1 cellular context compared by ENCODE assay signal in genomic region chr2:197972017-197972416, GRCh38.
TF ChIP-seq lines count a peak whose summit lies in the region.

No MANE protein-coding gene starts in this region.

TF ChIP-seq in SK-N-SH, 30 proteins besides CTCF, POLR2A, EP300 and RAD21 (continued from another document):
- TF ChIP-seq, protein P1, sequence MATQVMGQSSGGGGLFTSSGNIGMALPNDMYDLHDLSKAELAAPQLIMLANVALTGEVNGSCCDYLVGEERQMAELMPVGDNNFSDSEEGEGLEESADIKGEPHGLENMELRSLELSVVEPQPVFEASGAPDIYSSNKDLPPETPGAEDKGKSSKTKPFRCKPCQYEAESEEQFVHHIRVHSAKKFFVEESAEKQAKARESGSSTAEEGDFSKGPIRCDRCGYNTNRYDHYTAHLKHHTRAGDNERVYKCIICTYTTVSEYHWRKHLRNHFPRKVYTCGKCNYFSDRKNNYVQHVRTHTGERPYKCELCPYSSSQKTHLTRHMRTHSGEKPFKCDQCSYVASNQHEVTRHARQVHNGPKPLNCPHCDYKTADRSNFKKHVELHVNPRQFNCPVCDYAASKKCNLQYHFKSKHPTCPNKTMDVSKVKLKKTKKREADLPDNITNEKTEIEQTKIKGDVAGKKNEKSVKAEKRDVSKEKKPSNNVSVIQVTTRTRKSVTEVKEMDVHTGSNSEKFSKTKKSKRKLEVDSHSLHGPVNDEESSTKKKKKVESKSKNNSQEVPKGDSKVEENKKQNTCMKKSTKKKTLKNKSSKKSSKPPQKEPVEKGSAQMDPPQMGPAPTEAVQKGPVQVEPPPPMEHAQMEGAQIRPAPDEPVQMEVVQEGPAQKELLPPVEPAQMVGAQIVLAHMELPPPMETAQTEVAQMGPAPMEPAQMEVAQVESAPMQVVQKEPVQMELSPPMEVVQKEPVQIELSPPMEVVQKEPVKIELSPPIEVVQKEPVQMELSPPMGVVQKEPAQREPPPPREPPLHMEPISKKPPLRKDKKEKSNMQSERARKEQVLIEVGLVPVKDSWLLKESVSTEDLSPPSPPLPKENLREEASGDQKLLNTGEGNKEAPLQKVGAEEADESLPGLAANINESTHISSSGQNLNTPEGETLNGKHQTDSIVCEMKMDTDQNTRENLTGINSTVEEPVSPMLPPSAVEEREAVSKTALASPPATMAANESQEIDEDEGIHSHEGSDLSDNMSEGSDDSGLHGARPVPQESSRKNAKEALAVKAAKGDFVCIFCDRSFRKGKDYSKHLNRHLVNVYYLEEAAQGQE (IDR thresholded peaks at IDR 0.05; ENCODE audit: low read depth, low read length), result no peak
- peak; percentile 49; the same call in 1 of the 2 replicates for TF ChIP-seq FOSL2 (IDR thresholded peaks at IDR 0.05; ENCODE audit: borderline replicate concordance, low read depth)
- TF ChIP-seq IRF3 (IDR thresholded peaks at IDR 0.05; ENCODE audit: low read depth, low read length), result no peak
- TF ChIP-seq POLR2AphosphoS5 (IDR thresholded peaks at IDR 0.05; ENCODE audit: low read depth, low read length), result no peak
- TF ChIP-seq, protein P2, sequence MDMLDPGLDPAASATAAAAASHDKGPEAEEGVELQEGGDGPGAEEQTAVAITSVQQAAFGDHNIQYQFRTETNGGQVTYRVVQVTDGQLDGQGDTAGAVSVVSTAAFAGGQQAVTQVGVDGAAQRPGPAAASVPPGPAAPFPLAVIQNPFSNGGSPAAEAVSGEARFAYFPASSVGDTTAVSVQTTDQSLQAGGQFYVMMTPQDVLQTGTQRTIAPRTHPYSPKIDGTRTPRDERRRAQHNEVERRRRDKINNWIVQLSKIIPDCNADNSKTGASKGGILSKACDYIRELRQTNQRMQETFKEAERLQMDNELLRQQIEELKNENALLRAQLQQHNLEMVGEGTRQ (IDR thresholded peaks at IDR 0.05; ENCODE audit: borderline replicate concordance, low read depth, low read length), result no peak
- no peak for TF ChIP-seq YY1 (IDR thresholded peaks at IDR 0.05; ENCODE audit: low read depth)
- TF ChIP-seq JUND (IDR thresholded peaks at IDR 0.05), result peak; percentile 72
- no peak for TF ChIP-seq NRF1 (IDR thresholded peaks at IDR 0.05; ENCODE audit: low read depth, low read length)
- no peak for TF ChIP-seq TAF1 (IDR thresholded peaks at IDR 0.05; ENCODE audit: borderline replicate concordance, low read depth, low read length)
- TF ChIP-seq TCF12 (IDR thresholded peaks at IDR 0.05), result peak; percentile 86
- no peak for TF ChIP-seq ELF1 (IDR thresholded peaks at IDR 0.05)
- no peak for TF ChIP-seq MXI1 (IDR thresholded peaks at IDR 0.05; ENCODE audit: low read depth, low read length)
